Comparison of ENCODE assay signal across 30 cellular contexts in genomic region chr3:46584598-46585467, GRCh38. TPM values are rescaled to one million over a fixed set of nuclear protein-coding genes. Genes with fewer than 3 reads are reported as not detected.
"Had no signal": no experiment of that assay in that cellular context is flagged by ENCODE, and none has a peak within 500 bp of the region (broad histone marks: within the 10 kb centered on the region; RNA-seq: fewer than 3 reads in every experiment).

No MANE protein-coding gene starts in this region.

- H3K36me3 ChIP-seq: heart left ventricle, lower lobe of right lung, sigmoid colon, upper lobe of left lung, vagina had no signal

- H3K27me3 ChIP-seq: heart left ventricle, upper lobe of left lung, vagina had no signal

- H3K27ac Mint-ChIP-seq: activated CD4-positive, alpha-beta memory T cell treated with anti-CD3 and anti-CD28 coated beads, Interleukin-2, amount 10 ng/mL, durations not matched to agents 7 days and 5 days; activated CD4-positive, alpha-beta T cell treated with anti-CD3 and anti-CD28 coated beads, Interleukin-2, amount 10 ng/mL, durations not matched to agents 7 days and 5 days; activated T-helper 17 cell treated with anti-CD3 and anti-CD28 coated beads, Interleukin-2, amount 50 U/mL, for 72 hours; natural killer cell treated with Interleukin-12 subunit alpha and Interleukin-12 subunit beta and Interleukin-15 and Interleukin-18, amount 100 ng/mL, for 72 hours; stimulated activated effector memory CD8-positive, alpha-beta T cell treated with anti-CD3 and anti-CD28 coated beads, Interleukin-12 subunit alpha, Interleukin-12 subunit beta, amount 100 ng/mL, for 72 hours; stimulated activated naive CD8-positive, alpha-beta T cell treated with anti-CD3 and anti-CD28 coated beads, Interleukin-15, Interleukin-2, amounts not matched to agents 100 ng/mL and 50 ng/mL, for 24 hours had no signal

- H3K27ac ChIP-seq: heart left ventricle, lower lobe of right lung, sigmoid colon, upper lobe of left lung, vagina had no signal

- ATAC-seq: activated T-cell treated with anti-CD3 and anti-CD28 coated beads, Interleukin-2, amount 50 U/mL, for 4 hours; activated T-helper 17 cell treated with anti-CD3 and anti-CD28 coated beads, Interleukin-2, amount 50 U/mL, for 72 hours; heart left ventricle; lower lobe of right lung; natural killer cell treated with Interleukin-12 subunit alpha and Interleukin-12 subunit beta and Interleukin-15 and Interleukin-18, amount 100 ng/mL, for 72 hours; stimulated activated effector memory CD8-positive, alpha-beta T cell treated with anti-CD3 and anti-CD28 coated beads, Interleukin-12 subunit alpha, Interleukin-12 subunit beta, amount 100 ng/mL, for 72 hours had no signal

- H3K4me1 ChIP-seq: heart left ventricle, lower lobe of right lung, sigmoid colon, upper lobe of left lung, vagina had no signal

- FAIRE-seq: endothelial cell of umbilical vein, small intestine, TTC549 had no signal

- H3K4me1 Mint-ChIP-seq: stimulated activated effector memory CD8-positive, alpha-beta T cell treated with anti-CD3 and anti-CD28 coated beads, Interleukin-12 subunit alpha, Interleukin-12 subunit beta, amount 100 ng/mL, for 72 hours had no signal

- H3K36me3 Mint-ChIP-seq: natural killer cell treated with Interleukin-12 subunit alpha and Interleukin-12 subunit beta and Interleukin-15 and Interleukin-18, amount 100 ng/mL, for 72 hours; stimulated activated effector memory CD8-positive, alpha-beta T cell treated with anti-CD3 and anti-CD28 coated beads, Interleukin-12 subunit alpha, Interleukin-12 subunit beta, amount 100 ng/mL, for 72 hours had no signal

- H3K4me3 ChIP-seq: heart left ventricle, lower lobe of right lung, mucosa of descending colon, sigmoid colon, upper lobe of left lung, vagina had no signal

- DNase-seq: activated CD4-positive, alpha-beta memory T cell treated with anti-CD3 and anti-CD28 coated beads, Interleukin-2, amount 10 ng/mL, durations not matched to agents 7 days and 5 days; activated CD4-positive, alpha-beta T cell treated with anti-CD3 and anti-CD28 coated beads, Interleukin-2, amount 10 ng/mL, durations not matched to agents 7 days and 5 days; activated CD4-positive, CD25-positive, alpha-beta regulatory T cell treated with anti-CD3 and anti-CD28 coated beads, Interleukin-2, amount 50 U/mL, for 72 hours; activated gamma-delta T cell treated with Interleukin-2 at 50 U/mL for 16 hours; activated naive CD4-positive, alpha-beta T cell treated with anti-CD3 and anti-CD28 coated beads, Interleukin-2, amount 50 U/mL, for 16 hours; activated T-cell treated with anti-CD3 and anti-CD28 coated beads, Interleukin-2, amount 50 U/mL, for 4 hours; amygdala; caudate nucleus; foreskin fibroblast; heart left ventricle; hypothalamus; lower lobe of right lung; mucosa of descending colon; sigmoid colon; small intestine; stimulated activated CD4-positive, alpha-beta T cell treated with anti-CD3 and anti-CD28 coated beads, Interleukin-4, amount 100 ng/mL, for 24 hours; substantia nigra; upper lobe of left lung had no signal

- H3K4me3 Mint-ChIP-seq: activated CD4-positive, alpha-beta memory T cell treated with anti-CD3 and anti-CD28 coated beads, Interleukin-2, amount 10 ng/mL, durations not matched to agents 7 days and 5 days; activated CD4-positive, alpha-beta T cell treated with anti-CD3 and anti-CD28 coated beads, Interleukin-2, amount 10 ng/mL, durations not matched to agents 7 days and 5 days; activated T-cell treated with anti-CD3 and anti-CD28 coated beads, Interleukin-2, amount 50 U/mL, for 4 hours; activated T-helper 17 cell treated with anti-CD3 and anti-CD28 coated beads, Interleukin-2, amount 50 U/mL, for 72 hours; natural killer cell treated with Interleukin-12 subunit alpha and Interleukin-12 subunit beta and Interleukin-15 and Interleukin-18, amount 100 ng/mL, for 72 hours; stimulated activated effector memory CD8-positive, alpha-beta T cell treated with anti-CD3 and anti-CD28 coated beads, Interleukin-12 subunit alpha, Interleukin-12 subunit beta, amount 100 ng/mL, for 72 hours; stimulated activated naive CD8-positive, alpha-beta T cell treated with anti-CD3 and anti-CD28 coated beads, Interleukin-15, Interleukin-2, amounts not matched to agents 100 ng/mL and 50 ng/mL, for 24 hours had no signal

- H3K9me3 ChIP-seq: heart left ventricle, lower lobe of right lung, mucosa of descending colon, sigmoid colon, upper lobe of left lung, vagina had no signal

- H3K27me3 Mint-ChIP-seq: activated T-helper 17 cell treated with anti-CD3 and anti-CD28 coated beads, Interleukin-2, amount 50 U/mL, for 72 hours; stimulated activated naive CD8-positive, alpha-beta T cell treated with anti-CD3 and anti-CD28 coated beads, Interleukin-15, Interleukin-2, amounts not matched to agents 100 ng/mL and 50 ng/mL, for 24 hours had no signal

- H3K9me3 Mint-ChIP-seq: activated CD4-positive, alpha-beta memory T cell treated with anti-CD3 and anti-CD28 coated beads, Interleukin-2, amount 10 ng/mL, durations not matched to agents 7 days and 5 days; activated CD4-positive, alpha-beta T cell treated with anti-CD3 and anti-CD28 coated beads, Interleukin-2, amount 10 ng/mL, durations not matched to agents 7 days and 5 days; activated T-cell treated with anti-CD3 and anti-CD28 coated beads, Interleukin-2, amount 50 U/mL, for 4 hours; activated T-helper 17 cell treated with anti-CD3 and anti-CD28 coated beads, Interleukin-2, amount 50 U/mL, for 72 hours; natural killer cell treated with Interleukin-12 subunit alpha and Interleukin-12 subunit beta and Interleukin-15 and Interleukin-18, amount 100 ng/mL, for 72 hours; stimulated activated effector memory CD8-positive, alpha-beta T cell treated with anti-CD3 and anti-CD28 coated beads, Interleukin-12 subunit alpha, Interleukin-12 subunit beta, amount 100 ng/mL, for 72 hours; stimulated activated naive CD8-positive, alpha-beta T cell treated with anti-CD3 and anti-CD28 coated beads, Interleukin-15, Interleukin-2, amounts not matched to agents 100 ng/mL and 50 ng/mL, for 24 hours had no signal

RNA-seq across cellular contexts. Expression of gene LRRC2, which starts 18.7 kb away (rescaled TPM):
- total RNA-seq: activated T-helper 17 cell treated with anti-CD3 and anti-CD28 coated beads, Interleukin-2, amount 50 U/mL, for 72 hours; natural killer cell treated with Interleukin-12 subunit alpha and Interleukin-12 subunit beta and Interleukin-15 and Interleukin-18, amount 100 ng/mL, for 72 hours had no signal

RNA-seq across cellular contexts. Expression of gene FAM240A, which starts 27.5 kb away (rescaled TPM):
- total RNA-seq: activated CD4-positive, alpha-beta memory T cell treated with anti-CD3 and anti-CD28 coated beads, Interleukin-2, amount 10 ng/mL, durations not matched to agents 7 days and 5 days; activated CD4-positive, alpha-beta T cell treated with anti-CD3 and anti-CD28 coated beads, Interleukin-2, amount 10 ng/mL, durations not matched to agents 7 days and 5 days; activated T-cell treated with anti-CD3 and anti-CD28 coated beads, Interleukin-2, amount 50 U/mL, for 4 hours; activated T-helper 17 cell treated with anti-CD3 and anti-CD28 coated beads, Interleukin-2, amount 50 U/mL, for 72 hours; endothelial cell of umbilical vein; heart left ventricle; kidney epithelial cell; lower lobe of right lung; mesenteric fat pad; mucosa of descending colon; myocyte; natural killer cell treated with Interleukin-12 subunit alpha and Interleukin-12 subunit beta and Interleukin-15 and Interleukin-18, amount 100 ng/mL, for 72 hours; sigmoid colon; T-helper 1 cell treated with Interleukin-12 subunit alpha and Interleukin-12 subunit beta and Interleukin-4 antibody, amounts not matched to agents 30 ng/mL and 1 ng/mL, for 36 hours; upper lobe of left lung; vagina had no signal
- polyA plus RNA-seq: endothelial cell of umbilical vein, esophagus, heart left ventricle, sigmoid colon, small intestine had no signal
